ENCODE assay signal across 1 cellular context in genomic region chr5:108418172-108418571, GRCh38.
TF ChIP-seq lines count a peak whose summit lies in the region.

No MANE protein-coding gene starts in this region.

TF ChIP-seq in IMR-90, 13 proteins besides CTCF, POLR2A, EP300 and RAD21:
- no peak for TF ChIP-seq RFX5 (IDR thresholded peaks at IDR 0.05; ENCODE audit: low read depth, low read length)
- no peak for TF ChIP-seq MXI1 (IDR thresholded peaks at IDR 0.05; ENCODE audit: borderline replicate concordance, low read depth, low read length)
- TF ChIP-seq USF2 (IDR thresholded peaks at IDR 0.05; ENCODE audit: low read depth, low read length): no peak
- TF ChIP-seq SMC3 (IDR thresholded peaks at IDR 0.05; ENCODE audit: low read depth, low read length): no peak
- no peak for TF ChIP-seq NFE2L2 (IDR thresholded peaks at IDR 0.05; ENCODE audit: low read depth, low read length)
- no peak for TF ChIP-seq MAFK (IDR thresholded peaks at IDR 0.05; ENCODE audit: low read depth, low read length)
- no peak for TF ChIP-seq CEBPB (IDR thresholded peaks at IDR 0.05; ENCODE audit: low read depth, low read length)
- TF ChIP-seq MAZ (IDR thresholded peaks at IDR 0.05; ENCODE audit: borderline replicate concordance, low read depth, low read length): no peak
- TF ChIP-seq, protein P1, sequence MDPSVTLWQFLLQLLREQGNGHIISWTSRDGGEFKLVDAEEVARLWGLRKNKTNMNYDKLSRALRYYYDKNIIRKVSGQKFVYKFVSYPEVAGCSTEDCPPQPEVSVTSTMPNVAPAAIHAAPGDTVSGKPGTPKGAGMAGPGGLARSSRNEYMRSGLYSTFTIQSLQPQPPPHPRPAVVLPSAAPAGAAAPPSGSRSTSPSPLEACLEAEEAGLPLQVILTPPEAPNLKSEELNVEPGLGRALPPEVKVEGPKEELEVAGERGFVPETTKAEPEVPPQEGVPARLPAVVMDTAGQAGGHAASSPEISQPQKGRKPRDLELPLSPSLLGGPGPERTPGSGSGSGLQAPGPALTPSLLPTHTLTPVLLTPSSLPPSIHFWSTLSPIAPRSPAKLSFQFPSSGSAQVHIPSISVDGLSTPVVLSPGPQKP (IDR thresholded peaks at IDR 0.05; ENCODE audit: borderline replicate concordance, low read depth, low read length): no peak
- TF ChIP-seq FOS (IDR thresholded peaks at IDR 0.05; ENCODE audit: low read depth, low read length): no peak
- no peak for TF ChIP-seq CHD1 (IDR thresholded peaks at IDR 0.05; ENCODE audit: low read depth, low read length)
- no peak for TF ChIP-seq BHLHE40 (IDR thresholded peaks at IDR 0.05; ENCODE audit: low read depth, low read length)
- no peak for TF ChIP-seq RCOR1 (IDR thresholded peaks at IDR 0.05; ENCODE audit: insufficient replicate concordance, low read length)
